In the genomic region with DNA sequence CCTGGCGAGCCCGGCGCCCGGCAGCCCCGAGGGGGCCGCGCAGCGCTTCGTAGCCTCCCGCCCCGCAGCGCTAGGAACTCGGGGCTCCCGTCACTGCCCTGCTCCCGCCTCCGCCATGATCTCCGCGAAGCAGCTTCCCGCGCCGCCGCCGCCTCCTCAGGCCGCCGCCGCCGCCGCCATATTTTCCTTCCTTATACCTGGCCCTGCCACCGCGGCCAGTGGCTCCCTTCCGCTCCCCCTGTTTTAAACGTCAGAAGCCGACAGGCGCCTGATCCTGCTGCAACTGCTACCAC, we compare ENCODE assay signal across 8 cellular contexts. TPM values are rescaled to one million over a fixed set of nuclear protein-coding genes. Genes with fewer than 3 reads are reported as not detected.
DNase-seq lines count a peak whose midpoint lies in the region; ATAC-seq and TF ChIP-seq lines count a peak whose summit lies in the region.

No MANE protein-coding gene starts in this region.

- H3K36me3 ChIP-seq in KMS-11 (ENCODE audit: insufficient read depth) (no peaks in the 10 kb centered on the region), breast epithelium (no peaks in the 10 kb centered on the region), upper lobe of right lung (peaks cover 9% of the 10 kb centered on the region)

- peak; percentile 29 for ATAC-seq in GM18498 (IDR thresholded peaks at IDR 0.05; ENCODE audit: unreplicated experiment)
- peak; percentile 21 for ATAC-seq in GM21717 (IDR thresholded peaks at IDR 0.05; ENCODE audit: unreplicated experiment)
- ATAC-seq in upper lobe of right lung: peak; percentile 46

- no peak overlapping the region for H3K4me3 ChIP-seq in KMS-11 (IDR thresholded peaks at IDR 0.05; ENCODE audit: insufficient read depth, low read depth, low read length)
- H3K4me3 ChIP-seq in breast epithelium: peak overlapping the region; percentile 82 to 99 (median 98)
- H3K4me3 ChIP-seq in upper lobe of right lung: peak overlapping the region; percentile 86

- no peaks in the 10 kb centered on the region for H4K20me1 ChIP-seq in KMS-11 (ENCODE audit: insufficient read depth)

- H3K4me1 ChIP-seq in KMS-11 (ENCODE audit: low read depth, poor library complexity, severe bottlenecking) (peaks cover 11% of the 10 kb centered on the region), breast epithelium (no peaks in the 10 kb centered on the region), upper lobe of right lung (peaks cover 19% of the 10 kb centered on the region)

- H2AFZ ChIP-seq in KMS-11 (ENCODE audit: low read depth): peak overlapping the region; percentile 40

- H3K79me2 ChIP-seq in KMS-11 (ENCODE audit: insufficient read depth, low read depth): peaks cover 49% of the 10 kb centered on the region

- H3K9ac ChIP-seq in KMS-11: peak overlapping the region; percentile 99

- intact Hi-C loops in breast epithelium (cut with DNase I; ENCODE audit: low total_unique reads) (no loop called here), upper lobe of right lung (cut with DNase I) (no loop called here)

- no peak overlapping the region; the same call in 1 of the 2 replicates for H3K4me2 ChIP-seq in KMS-11

- TF ChIP-seq POLR2A in breast epithelium (IDR thresholded peaks at IDR 0.05): no peak

- H3K9me3 ChIP-seq in breast epithelium (no peaks in the 10 kb centered on the region), upper lobe of right lung (no peaks in the 10 kb centered on the region)

- DNase-seq in breast epithelium (ENCODE audit: low spot score in 2 of 2) (no peak), medulla oblongata (ENCODE audit: extremely low spot score) (peak; percentile 9), upper lobe of right lung (no peak), GM19240 (ENCODE audit: insufficient read length, low spot score) (no peak)
- DNase-seq in stimulated activated CD4-positive, alpha-beta T cell treated with anti-CD3 and anti-CD28 coated beads, Interleukin-4, amount 100 ng/mL, for 4 hours: no peak

- peak overlapping the region; percentile 99 for H3K27ac ChIP-seq in KMS-11
- peak overlapping the region; percentile 99 for H3K27ac ChIP-seq in breast epithelium
- peak overlapping the region; percentile 100 for H3K27ac ChIP-seq in upper lobe of right lung

- no peaks in the 10 kb centered on the region for H3K27me3 ChIP-seq in KMS-11 (ENCODE audit: insufficient read depth, low read depth)
- no peaks in the 10 kb centered on the region for H3K27me3 ChIP-seq in breast epithelium
- H3K27me3 ChIP-seq in upper lobe of right lung: no peaks in the 10 kb centered on the region

- no peak for TF ChIP-seq CTCF in KMS-11 (conservative IDR thresholded peaks at IDR 0.05; ENCODE audit: low read depth, low read length)
- no peak for TF ChIP-seq CTCF in breast epithelium (IDR thresholded peaks at IDR 0.05)
- no peak for TF ChIP-seq CTCF in upper lobe of right lung (IDR thresholded peaks at IDR 0.05)

RNA-seq across cellular contexts. Expression of gene PPP4R3A, which starts 0.3 kb away (rescaled TPM):
- total RNA-seq in breast epithelium (100 to 1,000 TPM in 1 of 3 donors, 10 to 100 TPM in 2; 83.9 to 127 (median 98.6) TPM), upper lobe of right lung (86.2 TPM)
